Comparison of ENCODE assay signal across 31 cellular contexts in the genomic region with DNA sequence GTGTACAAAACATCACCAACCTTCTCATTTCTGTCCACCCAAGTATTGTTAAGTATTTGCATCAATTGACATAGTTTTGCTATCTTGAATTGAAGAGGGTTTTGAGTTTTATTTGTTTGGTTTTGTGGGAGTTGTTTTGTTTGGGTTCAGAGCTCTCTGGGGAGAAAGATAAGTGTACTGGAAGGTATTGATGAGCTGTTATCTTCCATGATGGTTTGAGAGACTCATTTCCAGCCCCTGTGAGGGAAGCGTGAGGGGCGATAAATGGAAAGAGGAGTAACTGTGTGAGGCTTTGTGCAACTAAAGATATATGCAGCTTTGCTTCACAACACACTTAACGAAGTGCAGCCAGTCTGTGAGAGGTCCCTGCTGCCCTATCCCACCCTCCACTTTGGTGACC. TPM values are rescaled to one million over a fixed set of nuclear protein-coding genes. Genes with fewer than 3 reads are reported as not detected.
A peak's percentile ranks its signal among the peaks of the same experiment; 100 is the strongest.
DNase-seq lines count a peak whose midpoint lies in the region; ATAC-seq, FAIRE-seq and TF ChIP-seq lines count a peak whose summit lies in the region.
"Had no signal": no experiment of that assay in that cellular context is flagged by ENCODE, and none has a peak within 500 bp of the region (broad histone marks: within the 10 kb centered on the region; RNA-seq: fewer than 3 reads in every experiment).

No MANE protein-coding gene starts in this region.

- no peaks in the 10 kb centered on the region for H3K79me2 ChIP-seq in osteoblast (ENCODE audit: insufficient read depth, low read length)

- no peaks in the 10 kb centered on the region for H3K36me3 Mint-ChIP-seq in endodermal cell (ENCODE audit: low read depth)
- H3K36me3 Mint-ChIP-seq in activated naive CD4-positive, alpha-beta T cell treated with anti-CD3 and anti-CD28 coated beads for 36 hours (ENCODE audit: low read depth): no peaks in the 10 kb centered on the region
- H3K36me3 Mint-ChIP-seq in stimulated activated naive B cell treated with anti-CD40 and anti-IgM and Interleukin-4, amounts not matched to agents 10 μg/mL and 1 μg/mL and 100 μg/mL, for 72 hours: peaks cover 1 to 5% of the 10 kb centered on the region in 2 donors
- H3K36me3 Mint-ChIP-seq: CD8-positive, alpha-beta T cell had no signal

- H3K4me1 Mint-ChIP-seq in endodermal cell: peaks cover 38% of the 10 kb centered on the region
- H3K4me1 Mint-ChIP-seq in activated naive CD4-positive, alpha-beta T cell treated with anti-CD3 and anti-CD28 coated beads for 36 hours (ENCODE audit: low read depth): peaks cover 2% of the 10 kb centered on the region
- H3K4me1 Mint-ChIP-seq in stimulated activated naive B cell treated with anti-CD40 and anti-IgM and Interleukin-4, amounts not matched to agents 10 μg/mL and 1 μg/mL and 100 μg/mL, for 72 hours: peaks cover 0 to 2% of the 10 kb centered on the region in 2 donors

- no peak overlapping the region for H3K27ac ChIP-seq in endodermal cell (ENCODE audit: low read depth, low read length)
- no peak overlapping the region for H3K27ac ChIP-seq in osteoblast (ENCODE audit: low read depth, low read length)
- H3K27ac ChIP-seq in small intestine (ENCODE audit: low read depth in 1 of 2, low read length in 1 of 2): no peak overlapping the region
- H3K27ac ChIP-seq: C4-2B, Peyer's patch had no signal

- peak overlapping the region; percentile 4 for H3K4me3 ChIP-seq in endodermal cell (ENCODE audit: low read length)
- H3K4me3 ChIP-seq in osteoblast (ENCODE audit: insufficient read depth, low read length): no peak overlapping the region
- H3K4me3 ChIP-seq in small intestine (ENCODE audit: low read depth in 1 of 2, low read length in 2 of 2): no peak overlapping the region
- H3K4me3 ChIP-seq in H7 (ENCODE audit: insufficient read depth, low read depth, low read length): no peak overlapping the region
- H3K4me3 ChIP-seq: Peyer's patch had no signal

- TF ChIP-seq CTCF in endodermal cell (conservative IDR thresholded peaks at IDR 0.05) (no peak), osteoblast (IDR thresholded peaks at IDR 0.05; ENCODE audit: extremely low read depth, low read depth, low read length) (no peak)

- H3K9me3 Mint-ChIP-seq in endodermal cell: peaks cover 11% of the 10 kb centered on the region
- peaks cover 4% of the 10 kb centered on the region for H3K9me3 Mint-ChIP-seq in activated naive CD4-positive, alpha-beta T cell treated with anti-CD3 and anti-CD28 coated beads for 36 hours
- peaks cover 0 to 4% of the 10 kb centered on the region in 2 donors for H3K9me3 Mint-ChIP-seq in stimulated activated naive B cell treated with anti-CD40 and anti-IgM and Interleukin-4, amounts not matched to agents 10 μg/mL and 1 μg/mL and 100 μg/mL, for 72 hours

- H3K27me3 ChIP-seq in endodermal cell (ENCODE audit: control insufficient read depth, insufficient read depth, low read length, poor library complexity, severe bottlenecking) (no peaks in the 10 kb centered on the region), osteoblast (ENCODE audit: insufficient read depth, low read length) (no peaks in the 10 kb centered on the region), small intestine (ENCODE audit: control insufficient read depth in 2 of 2, insufficient read depth in 2 of 2, low read length in 2 of 2) (no peaks in the 10 kb centered on the region), H7 (ENCODE audit: control insufficient read depth, insufficient read depth, low read length) (no peaks in the 10 kb centered on the region)
- H3K27me3 ChIP-seq: Peyer's patch had no signal

- DNase-seq in GM12891 (ENCODE audit: insufficient read length, low spot score) (no peak), OCI-M1 (lab: John Stamatoyannopoulos, UW) (peak; percentile 5), endodermal cell (no peak), osteoblast (ENCODE audit: insufficient read length, low spot score, missing footprints) (peak; percentile 17), small intestine (no peak), H7 (no peak)
- no peak for DNase-seq in activated naive CD4-positive, alpha-beta T cell treated with anti-CD3 and anti-CD28 coated beads for 36 hours
- DNase-seq in stimulated activated naive B cell treated with anti-CD40 and anti-IgM and Interleukin-4, amounts not matched to agents 10 μg/mL and 1 μg/mL and 100 μg/mL, for 72 hours: no peak
- DNase-seq: Caco-2; CD8-positive, alpha-beta T cell; DMS 273 treated with DMSO at 0.1 percent for 48 hours; DMS79 treated with DMSO at 0.1 percent for 48 hours; GF-D8; KBM-7; NCI-H1105 treated with DMSO at 0.1 percent for 48 hours; NCI-H1694; NCI-H2029 treated with DMSO at 0.1 percent for 48 hours; NCI-H446 treated with DMSO at 0.1 percent for 48 hours; NCI-H526; NCI-H82; Peyer's patch; SHP77 treated with DMSO at 0.1 percent for 48 hours; T-helper 1 cell had no signal

- no peak for ATAC-seq in stimulated activated naive B cell treated with anti-CD40 and anti-IgM and Interleukin-4, amounts not matched to agents 10 μg/mL and 1 μg/mL and 100 μg/mL, for 72 hours (replicated peaks)
- ATAC-seq: CD8-positive, alpha-beta T cell; HCT116; HepG2 had no signal

- no peak for TF ChIP-seq POLR2A in GM12891 (IDR thresholded peaks at IDR 0.05; ENCODE audit: low read depth, low read length)

- H3K9me3 ChIP-seq in endodermal cell (ENCODE audit: control insufficient read depth, low read length) (peaks cover 4% of the 10 kb centered on the region), osteoblast (ENCODE audit: low read depth, low read length) (no peaks in the 10 kb centered on the region), small intestine (ENCODE audit: control insufficient read depth, low read depth) (no peaks in the 10 kb centered on the region)
- H3K9me3 ChIP-seq: Caco-2, Peyer's patch had no signal

- H3K4me3 Mint-ChIP-seq in endodermal cell: no peak overlapping the region
- H3K4me3 Mint-ChIP-seq in activated naive CD4-positive, alpha-beta T cell treated with anti-CD3 and anti-CD28 coated beads for 36 hours: no peak overlapping the region
- no peak overlapping the region for H3K4me3 Mint-ChIP-seq in stimulated activated naive B cell treated with anti-CD40 and anti-IgM and Interleukin-4, amounts not matched to agents 10 μg/mL and 1 μg/mL and 100 μg/mL, for 72 hours
- H3K4me3 Mint-ChIP-seq: CD8-positive, alpha-beta T cell had no signal

- H3K4me1 ChIP-seq in endodermal cell (ENCODE audit: control insufficient read depth, insufficient read depth, low read length): peaks cover 22% of the 10 kb centered on the region
- no peaks in the 10 kb centered on the region for H3K4me1 ChIP-seq in osteoblast (ENCODE audit: insufficient read depth, low read length)
- no peaks in the 10 kb centered on the region for H3K4me1 ChIP-seq in small intestine (ENCODE audit: control insufficient read depth in 2 of 2, insufficient read depth in 1 of 2, low read depth in 1 of 2, low read length in 1 of 2)
- H3K4me1 ChIP-seq: Peyer's patch had no signal

- FAIRE-seq in GM12891 (lab: Jason Lieb, UNC) (peak; percentile 64), small intestine (lab: Jason Lieb, UNC) (no peak)
- FAIRE-seq: A204.1, H1, HepG2 had no signal

- H3K36me3 ChIP-seq in endodermal cell (ENCODE audit: control insufficient read depth, insufficient read depth, low read length) (no peaks in the 10 kb centered on the region), osteoblast (ENCODE audit: insufficient read depth, low read length) (no peaks in the 10 kb centered on the region), small intestine (ENCODE audit: control insufficient read depth in 2 of 2, insufficient read depth in 2 of 2, low read length in 2 of 2) (no peaks in the 10 kb centered on the region), H7 (replicated peaks; ENCODE audit: control insufficient read depth, insufficient read depth, low read length) (no peaks in the 10 kb centered on the region)
- H3K36me3 ChIP-seq: Peyer's patch had no signal

- H4K20me1 ChIP-seq in osteoblast (ENCODE audit: insufficient read depth, low read length): no peaks in the 10 kb centered on the region

- no peak overlapping the region for H3K27ac Mint-ChIP-seq in endodermal cell
- H3K27ac Mint-ChIP-seq in activated naive CD4-positive, alpha-beta T cell treated with anti-CD3 and anti-CD28 coated beads for 36 hours: no peak overlapping the region
- no peak overlapping the region for H3K27ac Mint-ChIP-seq in stimulated activated naive B cell treated with anti-CD40 and anti-IgM and Interleukin-4, amounts not matched to agents 10 μg/mL and 1 μg/mL and 100 μg/mL, for 72 hours
- H3K27ac Mint-ChIP-seq: CD8-positive, alpha-beta T cell had no signal

- intact Hi-C loops in activated naive CD4-positive, alpha-beta T cell treated with anti-CD3 and anti-CD28 coated beads for 36 hours (cut with micrococcal nuclease): no loop called here

- CTCF ChIA-PET in activated naive CD4-positive, alpha-beta T cell treated with anti-CD3 and anti-CD28 coated beads for 36 hours (lab: Charles Lee): interaction anchor here (0.6 to 21.2 kb wide), 5 partner anchors 9 to 209 kb away, joined by 3 to 215 read pairs (median 4); no protein-coding TSS in a partner anchor

- no peak overlapping the region for H2AFZ ChIP-seq in osteoblast (ENCODE audit: low read length)

- H3K9ac ChIP-seq in endodermal cell (ENCODE audit: extremely low read depth, low read length, poor library complexity, severe bottlenecking): no peak overlapping the region

- H3K4me2 ChIP-seq in osteoblast (ENCODE audit: insufficient read depth, low read length): no peak overlapping the region

- no peaks in the 10 kb centered on the region for H3K27me3 Mint-ChIP-seq in endodermal cell (ENCODE audit: insufficient read depth)
- H3K27me3 Mint-ChIP-seq in activated naive CD4-positive, alpha-beta T cell treated with anti-CD3 and anti-CD28 coated beads for 36 hours (ENCODE audit: low read depth): no peaks in the 10 kb centered on the region
- H3K27me3 Mint-ChIP-seq in stimulated activated naive B cell treated with anti-CD40 and anti-IgM and Interleukin-4, amounts not matched to agents 10 μg/mL and 1 μg/mL and 100 μg/mL, for 72 hours: peaks cover 3 to 4% of the 10 kb centered on the region in 2 donors

- 70 to 100% methylated on average over 1 to 3 of the region's 3 CpGs for WGBS in endodermal cell (ENCODE audit: insufficient coverage in 1 of 2, insufficient read length in 1 of 2), 2 experiments
- 80 to 93% (median 89%) methylated on average over 3 of the region's 3 CpGs for WGBS in small intestine, 3 donors

RNA-seq across cellular contexts. Expression of a gene that starts 15.7 kb away (rescaled TPM):
- polyA plus RNA-seq in GM12891 (2012; ENCODE audit: low read depth, missing spikeins): 6.4 TPM
- total RNA-seq in endodermal cell: 10 to 100 TPM; 16.2 to 22.5 TPM
- 19.9 TPM for polyA plus RNA-seq in endodermal cell (2013, experiment 1 of 2)
- 21.3 TPM for polyA plus RNA-seq in endodermal cell (2013, experiment 2 of 2)
- 15.9 and 16.6 TPM in 2 replicates for total RNA-seq in osteoblast
- 1 to 10 TPM; 7.6 to 9.2 (median 8.5) TPM for polyA plus RNA-seq in small intestine
- total RNA-seq in activated naive CD4-positive, alpha-beta T cell treated with anti-CD3 and anti-CD28 coated beads for 36 hours: 1 to 10 TPM; 5.6 to 6.1 TPM
- 18.7 and 22.3 TPM in 2 replicates for total RNA-seq in H7 (2014; rRNA removed; shearing (Covaris generic))

RNA-seq across cellular contexts. Expression of a gene that starts 53.8 kb away (rescaled TPM):
- 22.0 TPM for polyA plus RNA-seq in GM12891 (2012; ENCODE audit: low read depth, missing spikeins)
- 10 to 100 TPM; 34.2 to 44.3 TPM for total RNA-seq in endodermal cell
- polyA plus RNA-seq in endodermal cell (2013, experiment 1 of 2): 74.1 TPM
- polyA plus RNA-seq in endodermal cell (2013, experiment 2 of 2): 75.5 TPM
- total RNA-seq in osteoblast: 19.4 and 26.4 TPM in 2 replicates
- polyA plus RNA-seq in small intestine: 10 to 100 TPM in 1 of 3 donors, 1 to 10 TPM in 2; 2.0 to 14.3 (median 3.2) TPM
- 10 to 100 TPM; 34.8 to 35.2 TPM for total RNA-seq in activated naive CD4-positive, alpha-beta T cell treated with anti-CD3 and anti-CD28 coated beads for 36 hours
- total RNA-seq in H7 (2014; rRNA removed; shearing (Covaris generic)): 142 and 187 TPM in 2 replicates

RNA-seq across cellular contexts. Expression of a gene that starts 59.2 kb away (rescaled TPM):
- polyA plus RNA-seq in GM12891 (2012; ENCODE audit: low read depth, missing spikeins): not detected
- total RNA-seq in endodermal cell (1 to 10 TPM in 1 of 2 donors, under 1 TPM in 1; 0.38 to 1.7 TPM), osteoblast (not detected in 2 replicates)
- polyA plus RNA-seq in endodermal cell (2013, experiment 1 of 2): 9.5 TPM
- polyA plus RNA-seq in endodermal cell (2013, experiment 2 of 2): 8.9 TPM
- polyA plus RNA-seq in small intestine: under 1 TPM in 1 of 3 donors, not detected in 2; 0.33 TPM
- not detected for total RNA-seq in activated naive CD4-positive, alpha-beta T cell treated with anti-CD3 and anti-CD28 coated beads for 36 hours
- 8.9 and 11.6 TPM in 2 replicates for total RNA-seq in H7 (2014; rRNA removed; shearing (Covaris generic))
- total RNA-seq: Caco-2; CD8-positive, alpha-beta T cell; HepG2; HT-29; MCF 10A had no signal
- polyA plus RNA-seq: AG04450, HepG2 had no signal

Comparison
In these comparisons a context has a peak if more than half of its experiments do, and no peak if none do; other contexts are left out.
1. DNase-seq: peak in OCI-M1 (single experiment) and osteoblast (single experiment); none in GM12891 (single experiment), endodermal cell (single experiment), small intestine (single experiment), activated naive CD4-positive, alpha-beta T cell treated with anti-CD3 and anti-CD28 coated beads for 36 hours (single experiment), H7 (single experiment) and stimulated activated naive B cell treated with anti-CD40 and anti-IgM and Interleukin-4, amounts not matched to agents 10 μg/mL and 1 μg/mL and 100 μg/mL, for 72 hours (single experiment).